In the genomic region with DNA sequence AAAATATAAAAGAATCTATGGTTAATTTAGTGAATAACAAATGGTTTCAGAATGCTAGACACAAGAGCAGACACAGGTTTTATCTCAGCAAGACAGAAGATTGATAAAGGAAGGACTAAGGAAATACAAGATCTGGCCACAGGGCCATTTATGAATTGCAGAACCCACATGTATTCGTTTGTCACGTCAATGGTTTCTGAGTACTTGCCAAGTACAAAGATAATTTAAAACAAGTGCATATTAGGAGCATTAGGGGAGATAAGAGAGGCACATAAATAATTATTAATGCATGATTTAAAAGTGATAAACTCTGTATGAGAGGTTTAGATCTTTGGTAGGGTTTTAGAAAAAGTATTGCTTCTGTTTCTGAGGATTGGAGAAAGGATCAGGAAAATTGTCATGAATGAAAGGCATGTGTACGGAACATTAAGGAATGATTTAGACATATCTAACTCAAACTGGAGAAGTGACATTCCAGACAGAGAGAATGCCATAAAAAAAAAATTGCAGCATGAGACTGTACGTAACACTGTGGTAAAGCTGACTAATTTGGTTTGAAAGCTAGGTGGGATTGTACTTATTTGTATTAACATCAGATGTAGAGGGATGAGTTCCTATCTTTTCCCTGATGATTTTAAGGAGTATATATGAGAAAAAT, we compare ENCODE assay signal across 27 cellular contexts.
"Had no signal": no experiment of that assay in that cellular context is flagged by ENCODE, and none has a peak within 500 bp of the region (broad histone marks: within the 10 kb centered on the region; RNA-seq: fewer than 3 reads in every experiment).

No MANE protein-coding gene starts in this region.

- H3K27me3 Mint-ChIP-seq: naive B cell; progenitor cell of endocrine pancreas; stimulated activated memory B cell treated with anti-CD40 and anti-IgM and Interleukin-4, amounts not matched to agents 10 μg/mL and 1 μg/mL and 100 μg/mL, for 72 hours; stimulated activated naive CD8-positive, alpha-beta T cell treated with anti-CD3 and anti-CD28 coated beads, Interleukin-15, amount 100 ng/mL, for 72 hours had no signal

- H3K4me3 ChIP-seq: left lung, lung, ovary, right atrium auricular region, right lobe of liver, smooth muscle cell, tibial nerve, upper lobe of left lung, vagina had no signal

- H3K36me3 Mint-ChIP-seq: mesothelial cell of epicardium; naive B cell; natural killer cell; stimulated activated memory B cell treated with anti-CD40 and anti-IgM and Interleukin-4, amounts not matched to agents 10 μg/mL and 1 μg/mL and 100 μg/mL, for 72 hours had no signal

- H3K36me3 ChIP-seq: left lung, ovary, right atrium auricular region, right lobe of liver, tibial nerve, upper lobe of left lung, vagina had no signal

- H3K9me3 Mint-ChIP-seq: mesothelial cell of epicardium, nephron progenitor cell had no signal

- H3K4me2 ChIP-seq: smooth muscle cell had no signal

- H3K4me3 Mint-ChIP-seq: mesothelial cell of epicardium; naive B cell; natural killer cell; nephron progenitor cell; stimulated activated memory B cell treated with anti-CD40 and anti-IgM and Interleukin-4, amounts not matched to agents 10 μg/mL and 1 μg/mL and 100 μg/mL, for 72 hours; stimulated activated naive CD8-positive, alpha-beta T cell treated with anti-CD3 and anti-CD28 coated beads, Interleukin-15, amount 100 ng/mL, for 72 hours had no signal

- FAIRE-seq: keratinocyte had no signal

- H3K4me1 Mint-ChIP-seq: naive B cell; natural killer cell; nephron progenitor cell; stimulated activated memory B cell treated with anti-CD40 and anti-IgM and Interleukin-4, amounts not matched to agents 10 μg/mL and 1 μg/mL and 100 μg/mL, for 72 hours; stimulated activated naive CD8-positive, alpha-beta T cell treated with anti-CD3 and anti-CD28 coated beads, Interleukin-15, amount 100 ng/mL, for 72 hours had no signal

- DNase-seq: hippocampal formation; kidney glomerular epithelial cell; left colon; left lung; mesendoderm; naive B cell; natural killer cell; nephron progenitor cell; ovary; right lobe of liver; stimulated activated CD4-positive, alpha-beta T cell treated with anti-CD3 and anti-CD28 coated beads, Interleukin-1b, Interleukin-23, amount 100 ng/mL, for 48 hours; stimulated activated CD4-positive, alpha-beta T cell treated with anti-CD3 and anti-CD28 coated beads, Interleukin-2, amount 100 ng/mL, for 48 hours; stimulated activated CD4-positive, alpha-beta T cell treated with anti-CD3 and anti-CD28 coated beads, Interleukin-4, amount 100 ng/mL, for 4 hours; stimulated activated CD8-positive, alpha-beta memory T cell treated with anti-CD3 and anti-CD28 coated beads, Interleukin-4, amount 100 ng/mL, for 48 hours; stimulated activated naive CD4-positive, alpha-beta T cell treated with Interleukin-2 at 50 U/mL for 16 hours; stimulated activated naive CD8-positive, alpha-beta T cell treated with anti-CD3 and anti-CD28 coated beads, Interleukin-15, amount 100 ng/mL, for 72 hours; substantia nigra; upper lobe of left lung had no signal

- H3K27ac ChIP-seq: left lung, ovary, right atrium auricular region, right lobe of liver, tibial nerve, upper lobe of left lung, vagina had no signal

- H3K4me1 ChIP-seq: left lung, right atrium auricular region, right lobe of liver, tibial nerve, upper lobe of left lung, vagina had no signal

- H3K27ac Mint-ChIP-seq: mesothelial cell of epicardium; naive B cell; natural killer cell; nephron progenitor cell; progenitor cell of endocrine pancreas; stimulated activated memory B cell treated with anti-CD40 and anti-IgM and Interleukin-4, amounts not matched to agents 10 μg/mL and 1 μg/mL and 100 μg/mL, for 72 hours; stimulated activated naive CD8-positive, alpha-beta T cell treated with anti-CD3 and anti-CD28 coated beads, Interleukin-15, amount 100 ng/mL, for 72 hours had no signal

- H3K9me3 ChIP-seq: left lung, ovary, right atrium auricular region, right lobe of liver, tibial nerve, upper lobe of left lung, vagina had no signal

- H3K27me3 ChIP-seq: left lung, ovary, right atrium auricular region, right lobe of liver, tibial nerve, upper lobe of left lung, vagina had no signal
